Comparison of ENCODE assay signal across 8 cellular contexts in genomic region chr2:237686659-237687136, GRCh38.
A peak's percentile ranks its signal among the peaks of the same experiment; 100 is the strongest.
DNase-seq lines count a peak whose midpoint lies in the region; ATAC-seq and TF ChIP-seq lines count a peak whose summit lies in the region.

No MANE protein-coding gene starts in this region.

- H3K4me3 Mint-ChIP-seq in effector memory CD8-positive, alpha-beta T cell: peak overlapping the region in 1 of 2 donors; percentile 78

- peak overlapping the region; percentile 98 to 99 for H3K27ac Mint-ChIP-seq in effector memory CD8-positive, alpha-beta T cell

- DNase-seq in GM10266 (ENCODE audit: extremely low spot score): no peak
- peak; percentile 15 for DNase-seq in NCI-H69 (lab: John Stamatoyannopoulos, UW)
- no peak for DNase-seq in effector memory CD8-positive, alpha-beta T cell
- no peak for DNase-seq in retinal pigment epithelial cell (ENCODE audit: low read depth)
- DNase-seq in NCI-H748 (lab: John Stamatoyannopoulos, UW; ENCODE audit: unreplicated experiment): no peak

- H3K4me3 ChIP-seq in retinal pigment epithelial cell (ENCODE audit: low read length): no peak overlapping the region

- TF ChIP-seq CTCF in GM10266 (IDR thresholded peaks at IDR 0.05; ENCODE audit: control insufficient read depth, insufficient read depth, low read depth, missing control alignments) (peak; percentile 22), retinal pigment epithelial cell (conservative IDR thresholded peaks at IDR 0.05; ENCODE audit: low read depth, low read length) (peak; percentile 35)

- peaks cover 15% of the 10 kb centered on the region for H3K36me3 Mint-ChIP-seq in effector memory CD8-positive, alpha-beta T cell (ENCODE audit: insufficient read depth)

- ATAC-seq in effector memory CD8-positive, alpha-beta T cell (replicated peaks): no peak
- no peak for ATAC-seq in HG02938 (IDR thresholded peaks at IDR 0.05; ENCODE audit: unreplicated experiment)
- ATAC-seq in HG02981 (IDR thresholded peaks at IDR 0.05; ENCODE audit: unreplicated experiment): no peak
- ATAC-seq in GM19023 (IDR thresholded peaks at IDR 0.05; ENCODE audit: unreplicated experiment): no peak

- no peaks in the 10 kb centered on the region for H3K9me3 Mint-ChIP-seq in effector memory CD8-positive, alpha-beta T cell

- no peaks in the 10 kb centered on the region for H3K27me3 Mint-ChIP-seq in effector memory CD8-positive, alpha-beta T cell

- peaks cover 35 to 47% of the 10 kb centered on the region in 2 donors for H3K4me1 Mint-ChIP-seq in effector memory CD8-positive, alpha-beta T cell (ENCODE audit: low read depth in 2 of 2)
